8 cellular contexts compared by ENCODE assay signal in genomic region chr17:73308017-73308823, GRCh38. TPM values are rescaled to one million over a fixed set of nuclear protein-coding genes. Genes with fewer than 3 reads are reported as not detected.
DNase-seq lines count a peak whose midpoint lies in the region; ATAC-seq, FAIRE-seq and TF ChIP-seq lines count a peak whose summit lies in the region.

No MANE protein-coding gene starts in this region.

- FAIRE-seq in pancreas (lab: Jason Lieb, UNC) = no peak

- peak overlapping the region; percentile 26 to 97 (median 84) for H3K4me3 ChIP-seq in pancreas

- intact Hi-C loops in pancreas (cut with DNase I) = loop anchor here in 1 of 3 donors (5.0 kb wide), 1 partner anchor 46 kb away; the partner anchor contains the start of gene CPSF4L

- H3K27me3 ChIP-seq in pancreas = no peaks in the 10 kb centered on the region

- DNase-seq in CD1c-positive myeloid dendritic cell (ENCODE audit: extremely low spot score) (peak; percentile 56), SK-N-DZ (ENCODE audit: low spot score) (peak; percentile 85), fibroblast of gingiva (ENCODE audit: low read depth) (peak; percentile 72), pancreas (peak; percentile 90 to 96 (median 96))
- DNase-seq in NK-92 treated with Interleukin-12 subunit alpha and Interleukin-12 subunit beta, amount 100 ng/mL, for 24 hours (lab: John Stamatoyannopoulos, UW) = no peak

- ATAC-seq in pancreas = peak; percentile 32 to 49 (median 36)
- no peak for ATAC-seq in GM18858 (IDR thresholded peaks at IDR 0.05; ENCODE audit: unreplicated experiment)
- no peak for ATAC-seq in HG02763 (IDR thresholded peaks at IDR 0.05; ENCODE audit: unreplicated experiment)
- ATAC-seq in HG03378 (IDR thresholded peaks at IDR 0.05; ENCODE audit: unreplicated experiment) = no peak

- peak overlapping the region; percentile 92 to 99 (median 96) for H3K27ac ChIP-seq in pancreas

- no peak for TF ChIP-seq CTCF in pancreas (IDR thresholded peaks at IDR 0.05)

- peaks cover 28 to 51% (median 43%) of the 10 kb centered on the region in 3 donors for H3K4me1 ChIP-seq in pancreas

- H3K9me3 ChIP-seq in pancreas = no peaks in the 10 kb centered on the region

- H3K36me3 ChIP-seq in pancreas = no peaks in the 10 kb centered on the region

- WGBS in pancreas, 2 donors = 2 to 5% methylated on average over 23 of the region's 23 CpGs

RNA-seq across cellular contexts. Expression of gene CDC42EP4, which starts 3.6 kb away (rescaled TPM):
- polyA plus RNA-seq in SK-N-DZ (2014; cell fraction: cytosol; rRNA removed) = 54.4 and 60.4 TPM in 2 replicates
- 19.4 and 26.2 TPM in 2 replicates for polyA plus RNA-seq in SK-N-DZ (2014; cell fraction: nucleus; rRNA removed)
- 10 to 100 TPM; 43.2 to 56.2 (median 46.9) TPM for total RNA-seq in pancreas
- 10 to 100 TPM; 24.2 to 28.9 TPM for polyA plus RNA-seq in pancreas

RNA-seq across cellular contexts. Expression of gene CPSF4L, which starts 46.5 kb away (rescaled TPM):
- polyA plus RNA-seq in SK-N-DZ (2014; cell fraction: cytosol; rRNA removed) = not detected in 2 replicates
- polyA plus RNA-seq in SK-N-DZ (2014; cell fraction: nucleus; rRNA removed) = not detected in 2 replicates
- under 1 TPM in 4 of 6 donors, not detected in 2; 0.19 to 0.67 (median 0.21) TPM for total RNA-seq in pancreas
- not detected for polyA plus RNA-seq in pancreas

Comparison
In these comparisons a context has a peak if more than half of its experiments do, and no peak if none do; other contexts are left out.
1. ATAC-seq: peak in pancreas (4 of 4); none in GM18858 (single experiment), HG02763 (single experiment) and HG03378 (single experiment).